28 cellular contexts compared by ENCODE assay signal in genomic region chr12:57813111-57813970, GRCh38. TPM values are rescaled to one million over a fixed set of nuclear protein-coding genes. Genes with fewer than 3 reads are reported as not detected.
A peak's percentile ranks its signal among the peaks of the same experiment; 100 is the strongest.
DNase-seq lines count a peak whose midpoint lies in the region; ATAC-seq and TF ChIP-seq lines count a peak whose summit lies in the region.
"Had no signal": no experiment of that assay in that cellular context is flagged by ENCODE, and none has a peak within 500 bp of the region (broad histone marks: within the 10 kb centered on the region; RNA-seq: fewer than 3 reads in every experiment).

No MANE protein-coding gene starts in this region.

- H3K27me3 Mint-ChIP-seq in naive thymus-derived CD4-positive, alpha-beta T cell = no peaks in the 10 kb centered on the region
- no peaks in the 10 kb centered on the region for H3K27me3 Mint-ChIP-seq in naive thymus-derived CD8-positive, alpha-beta T cell
- no peaks in the 10 kb centered on the region for H3K27me3 Mint-ChIP-seq in Caco-2 (ENCODE audit: insufficient read depth, unreplicated experiment)
- H3K27me3 Mint-ChIP-seq: activated CD4-positive, alpha-beta memory T cell treated with anti-CD3 and anti-CD28 coated beads for 36 hours; activated naive CD8-positive, alpha-beta T cell; activated T-helper 17 cell treated with anti-CD3 and anti-CD28 coated beads, Interleukin-2, amount 50 U/mL, for 72 hours; dendritic cell treated with granulocyte-macrophage colony-stimulating factor and Interleukin-4, amounts not matched to agents 40 ng/mL and 50 ng/mL, for 4 days; stimulated activated naive B cell treated with anti-CD40 and anti-IgM and Interleukin-4, amounts not matched to agents 10 μg/mL and 1 μg/mL and 100 μg/mL, for 72 hours had no signal

- peaks cover 0 to 24% (median 0%) of the 10 kb centered on the region in 5 donors for H3K36me3 Mint-ChIP-seq in naive thymus-derived CD4-positive, alpha-beta T cell
- H3K36me3 Mint-ChIP-seq in naive thymus-derived CD8-positive, alpha-beta T cell = peaks cover 0 to 18% (median 4%) of the 10 kb centered on the region in 3 donors
- peaks cover 2% of the 10 kb centered on the region for H3K36me3 Mint-ChIP-seq in Caco-2 (ENCODE audit: insufficient read depth, unreplicated experiment)
- H3K36me3 Mint-ChIP-seq: activated CD4-positive, alpha-beta memory T cell treated with anti-CD3 and anti-CD28 coated beads for 36 hours had no signal

- no TSS peak for BruUV-seq in Caco-2 (replicated peaks; lab: Mats Ljungman, UMichigan)

- H3K27ac Mint-ChIP-seq in naive thymus-derived CD4-positive, alpha-beta T cell = peak overlapping the region in 1 of 9 donors; percentile 8
- H3K27ac Mint-ChIP-seq in naive thymus-derived CD8-positive, alpha-beta T cell = peak overlapping the region in 3 of 10 donors; percentile 17 to 72 (median 41)
- H3K27ac Mint-ChIP-seq in Caco-2 (ENCODE audit: unreplicated experiment) = no peak overlapping the region
- H3K27ac Mint-ChIP-seq: activated CD4-positive, alpha-beta memory T cell treated with anti-CD3 and anti-CD28 coated beads for 36 hours; activated naive CD8-positive, alpha-beta T cell; endodermal cell; nephron progenitor cell; stimulated activated naive B cell treated with anti-CD40 and anti-IgM and Interleukin-4, amounts not matched to agents 10 μg/mL and 1 μg/mL and 100 μg/mL, for 72 hours had no signal

- CTCF ChIA-PET in RWPE1 (lab: Yijun Ruan, JAX) (interaction anchor here (0.6 to 3.2 kb wide), 2 partner anchors 10 to 126 kb away, joined by 3 to 12 read pairs; no protein-coding TSS in a partner anchor), Caco-2 (lab: Charles Lee) (no interaction called here)
- CTCF ChIA-PET in naive thymus-derived CD4-positive, alpha-beta T cell (lab: Charles Lee) = interaction anchor here (0.6 to 1.6 kb wide), 4 partner anchors 10 to 102 kb away, joined by 3 to 5 read pairs (median 4); no protein-coding TSS in a partner anchor

- H3K27me3 ChIP-seq in naive thymus-derived CD4-positive, alpha-beta T cell (ENCODE audit: control insufficient read depth in 2 of 2, insufficient read depth in 2 of 2, low read length in 2 of 2) = no peaks in the 10 kb centered on the region
- no peaks in the 10 kb centered on the region for H3K27me3 ChIP-seq in Caco-2 (replicated peaks; ENCODE audit: control insufficient read depth, insufficient read depth, low read length)
- H3K27me3 ChIP-seq: foreskin keratinocyte, heart right ventricle, suprapubic skin had no signal

- POLR2A ChIA-PET in RWPE1 (lab: Yijun Ruan, JAX; ENCODE audit: low non-redundant PET) = no interaction called here
- POLR2A ChIA-PET in naive thymus-derived CD4-positive, alpha-beta T cell (lab: Charles Lee) = no interaction called here
- POLR2A ChIA-PET in naive thymus-derived CD8-positive, alpha-beta T cell (lab: Charles Lee) = interaction anchor here (1.9 kb wide), 1 partner anchor 33 kb away, joined by 5 read pairs; the partner anchor contains the start of gene CTDSP2
- POLR2A ChIA-PET in Caco-2 (lab: Charles Lee) = no interaction called here

- H3K4me1 Mint-ChIP-seq in naive thymus-derived CD4-positive, alpha-beta T cell = peaks cover 0 to 10% (median 6%) of the 10 kb centered on the region in 7 donors
- peaks cover 2 to 7% (median 5%) of the 10 kb centered on the region in 4 donors for H3K4me1 Mint-ChIP-seq in naive thymus-derived CD8-positive, alpha-beta T cell
- no peaks in the 10 kb centered on the region for H3K4me1 Mint-ChIP-seq in Caco-2 (ENCODE audit: low read depth, unreplicated experiment)
- H3K4me1 Mint-ChIP-seq: stimulated activated naive B cell treated with anti-CD40 and anti-IgM and Interleukin-4, amounts not matched to agents 10 μg/mL and 1 μg/mL and 100 μg/mL, for 72 hours had no signal

- 0 out of 2 replicates have a peak overlapping the region, but pooled peaks have one; percentile 4 for H3K27ac ChIP-seq in RWPE1
- no peak overlapping the region for H3K27ac ChIP-seq in naive thymus-derived CD4-positive, alpha-beta T cell (ENCODE audit: low read depth, low read length)
- H3K27ac ChIP-seq: foreskin keratinocyte, heart right ventricle, lower lobe of right lung, SK-N-MC, suprapubic skin had no signal

- intact Hi-C loops in naive thymus-derived CD4-positive, alpha-beta T cell (cut with micrococcal nuclease) = no loop called here
- intact Hi-C loops in Caco-2 (cut with micrococcal nuclease; ENCODE audit: unreplicated experiment) = no loop called here

- peak; percentile 26 for ATAC-seq in naive thymus-derived CD4-positive, alpha-beta T cell
- no peak for ATAC-seq in naive thymus-derived CD8-positive, alpha-beta T cell
- ATAC-seq: activated T-helper 17 cell treated with anti-CD3 and anti-CD28 coated beads, Interleukin-2, amount 50 U/mL, for 72 hours; esophagus mucosa; foreskin keratinocyte; heart right ventricle; lower lobe of right lung; sciatic nerve; stimulated activated naive B cell treated with anti-CD40 and anti-IgM and Interleukin-4, amounts not matched to agents 10 μg/mL and 1 μg/mL and 100 μg/mL, for 72 hours had no signal

- H3K4me1 ChIP-seq in naive thymus-derived CD4-positive, alpha-beta T cell (ENCODE audit: control insufficient read depth in 2 of 2, insufficient read depth in 2 of 2, low read length in 2 of 2) = no peaks in the 10 kb centered on the region
- H3K4me1 ChIP-seq in Caco-2 = no peaks in the 10 kb centered on the region
- H3K4me1 ChIP-seq: foreskin keratinocyte had no signal

- H3K4me3 ChIP-seq in naive thymus-derived CD4-positive, alpha-beta T cell (ENCODE audit: low read length) = no peak overlapping the region
- no peak overlapping the region for H3K4me3 ChIP-seq in Caco-2 (ENCODE audit: low read depth, low read length)
- H3K4me3 ChIP-seq: heart right ventricle, lower lobe of right lung, SK-N-MC, suprapubic skin had no signal

- TF ChIP-seq CTCF in RWPE1 (conservative IDR thresholded peaks at IDR 0.05; ENCODE audit: low read depth) (no peak), Caco-2 (IDR thresholded peaks at IDR 0.05; ENCODE audit: insufficient read depth in 1 of 2, low read depth in 1 of 2, low read length in 1 of 2, severe bottlenecking in 1 of 2, unreplicated experiment in 1 of 2) (no peak)

- H3K9me3 Mint-ChIP-seq in naive thymus-derived CD4-positive, alpha-beta T cell = no peaks in the 10 kb centered on the region
- no peaks in the 10 kb centered on the region for H3K9me3 Mint-ChIP-seq in naive thymus-derived CD8-positive, alpha-beta T cell
- no peaks in the 10 kb centered on the region for H3K9me3 Mint-ChIP-seq in Caco-2 (ENCODE audit: unreplicated experiment)
- H3K9me3 Mint-ChIP-seq: activated CD4-positive, alpha-beta memory T cell treated with anti-CD3 and anti-CD28 coated beads for 36 hours; activated T-helper 17 cell treated with anti-CD3 and anti-CD28 coated beads, Interleukin-2, amount 50 U/mL, for 72 hours; dendritic cell treated with granulocyte-macrophage colony-stimulating factor and Interleukin-4, amounts not matched to agents 40 ng/mL and 50 ng/mL, for 4 days; endodermal cell; nephron progenitor cell; stimulated activated naive B cell treated with anti-CD40 and anti-IgM and Interleukin-4, amounts not matched to agents 10 μg/mL and 1 μg/mL and 100 μg/mL, for 72 hours had no signal

- no peak overlapping the region for H3K4me3 Mint-ChIP-seq in naive thymus-derived CD4-positive, alpha-beta T cell
- no peak overlapping the region for H3K4me3 Mint-ChIP-seq in naive thymus-derived CD8-positive, alpha-beta T cell
- H3K4me3 Mint-ChIP-seq in Caco-2 (ENCODE audit: unreplicated experiment) = no peak overlapping the region
- H3K4me3 Mint-ChIP-seq: activated CD4-positive, alpha-beta memory T cell treated with anti-CD3 and anti-CD28 coated beads for 36 hours; activated naive CD8-positive, alpha-beta T cell; activated T-helper 17 cell treated with anti-CD3 and anti-CD28 coated beads, Interleukin-2, amount 50 U/mL, for 72 hours; dendritic cell treated with granulocyte-macrophage colony-stimulating factor and Interleukin-4, amounts not matched to agents 40 ng/mL and 50 ng/mL, for 4 days; endodermal cell; nephron progenitor cell; stimulated activated naive B cell treated with anti-CD40 and anti-IgM and Interleukin-4, amounts not matched to agents 10 μg/mL and 1 μg/mL and 100 μg/mL, for 72 hours had no signal

- DNase-seq in Daoy (ENCODE audit: low read depth) = peak; percentile 25
- no peak for DNase-seq in RWPE1 (ENCODE audit: low spot score)
- DNase-seq in naive thymus-derived CD4-positive, alpha-beta T cell = no peak
- no peak for DNase-seq in naive thymus-derived CD8-positive, alpha-beta T cell
- no peak for DNase-seq in Caco-2
- DNase-seq in HuH-7.5 (ENCODE audit: low spot score) = no peak
- DNase-seq: activated CD4-positive, alpha-beta memory T cell treated with anti-CD3 and anti-CD28 coated beads for 36 hours; aorta; C1 segment of cervical spinal cord; COR-L47; foreskin keratinocyte; heart right ventricle; kidney glomerular epithelial cell; lower lobe of right lung; NCI-H2081 treated with DMSO at 0.1 percent for 48 hours; NCI-H446 treated with DMSO at 0.1 percent for 48 hours; NCI-H82; nephron progenitor cell; stimulated activated CD4-positive, alpha-beta T cell treated with anti-CD3 and anti-CD28 coated beads, Interleukin-4, amount 100 ng/mL, for 4 hours; stimulated activated naive B cell treated with anti-CD40 and anti-IgM and Interleukin-4, amounts not matched to agents 10 μg/mL and 1 μg/mL and 100 μg/mL, for 72 hours had no signal

- peaks cover 0 to 23% (median 0%) of the 10 kb centered on the region in 3 experiments for H3K36me3 ChIP-seq in naive thymus-derived CD4-positive, alpha-beta T cell (ENCODE audit: control insufficient read depth in 2 of 3, insufficient read depth in 3 of 3, low read length in 3 of 3)
- no peaks in the 10 kb centered on the region for H3K36me3 ChIP-seq in Caco-2 (ENCODE audit: control insufficient read depth, insufficient read depth, low read length)

- H3K9me3 ChIP-seq in naive thymus-derived CD4-positive, alpha-beta T cell (ENCODE audit: control insufficient read depth in 2 of 3, low read length in 3 of 3) = no peaks in the 10 kb centered on the region
- H3K9me3 ChIP-seq in Caco-2 = no peaks in the 10 kb centered on the region
- H3K9me3 ChIP-seq: heart right ventricle, lower lobe of right lung, suprapubic skin had no signal

RNA-seq across cellular contexts. Expression of gene AVIL, which starts 5.2 kb away (rescaled TPM):
- total RNA-seq in Daoy (2014; rRNA removed; shearing (Covaris generic)) = not detected in 2 replicates
- total RNA-seq in naive thymus-derived CD4-positive, alpha-beta T cell = 10 to 100 TPM in 2 of 5 experiments, 1 to 10 TPM in 3; 1.7 to 20.3 (median 8.2) TPM
- polyA plus RNA-seq in naive thymus-derived CD4-positive, alpha-beta T cell = under 1 TPM; 0.17 to 0.32 TPM
- 10 to 100 TPM; 13.4 to 16.8 TPM for total RNA-seq in naive thymus-derived CD8-positive, alpha-beta T cell
- under 1 TPM; 0.11 to 0.80 (median 0.13) TPM for polyA plus RNA-seq in naive thymus-derived CD8-positive, alpha-beta T cell
- total RNA-seq in Caco-2 (2022) = 0.84 and 2.3 TPM in 2 replicates

RNA-seq across cellular contexts. Expression of gene TSFM, which starts 30.8 kb away (rescaled TPM):
- 38.2 and 48.9 TPM in 2 replicates for total RNA-seq in Daoy (2014; rRNA removed; shearing (Covaris generic))
- 10 to 100 TPM; 17.8 to 34.9 (median 22.3) TPM for total RNA-seq in naive thymus-derived CD4-positive, alpha-beta T cell
- 10 to 100 TPM; 26.4 to 30.0 TPM for polyA plus RNA-seq in naive thymus-derived CD4-positive, alpha-beta T cell
- 10 to 100 TPM; 18.9 to 29.0 TPM for total RNA-seq in naive thymus-derived CD8-positive, alpha-beta T cell
- polyA plus RNA-seq in naive thymus-derived CD8-positive, alpha-beta T cell = 10 to 100 TPM; 25.5 to 31.0 (median 28.3) TPM
- 48.0 and 57.5 TPM in 2 replicates for total RNA-seq in Caco-2 (2022)

RNA-seq across cellular contexts. Expression of gene CTDSP2, which starts 33.2 kb away (rescaled TPM):
- total RNA-seq in Daoy (2014; rRNA removed; shearing (Covaris generic)) = 26.3 and 28.2 TPM in 2 replicates
- total RNA-seq in naive thymus-derived CD4-positive, alpha-beta T cell = 100 to 1,000 TPM; 124 to 295 (median 145) TPM
- 100 to 1,000 TPM in 1 of 2 donors, 10 to 100 TPM in 1; 86.9 to 110 TPM for polyA plus RNA-seq in naive thymus-derived CD4-positive, alpha-beta T cell
- total RNA-seq in naive thymus-derived CD8-positive, alpha-beta T cell = 100 to 1,000 TPM; 258 to 262 TPM
- polyA plus RNA-seq in naive thymus-derived CD8-positive, alpha-beta T cell = 10 to 100 TPM; 51.4 to 81.2 (median 71.5) TPM
- total RNA-seq in Caco-2 (2022) = 103 and 117 TPM in 2 replicates

RNA-seq across cellular contexts. Expression of gene EEF1AKMT3, which starts 40.9 kb away (rescaled TPM):
- total RNA-seq in Daoy (2014; rRNA removed; shearing (Covaris generic)) = 1.9 and 2.6 TPM in 2 replicates
- total RNA-seq in naive thymus-derived CD4-positive, alpha-beta T cell = 1 to 10 TPM; 1.4 to 5.0 (median 2.1) TPM
- polyA plus RNA-seq in naive thymus-derived CD4-positive, alpha-beta T cell = 1 to 10 TPM; 3.0 to 3.2 TPM
- 1 to 10 TPM; 2.9 to 4.0 TPM for total RNA-seq in naive thymus-derived CD8-positive, alpha-beta T cell
- 1 to 10 TPM; 1.4 to 4.2 (median 1.8) TPM for polyA plus RNA-seq in naive thymus-derived CD8-positive, alpha-beta T cell
- total RNA-seq in Caco-2 (2022) = 5.0 and 6.7 TPM in 2 replicates

RNA-seq across cellular contexts. Expression of gene METTL1, which starts 41.4 kb away (rescaled TPM):
- total RNA-seq in Daoy (2014; rRNA removed; shearing (Covaris generic)) = 21.0 and 37.5 TPM in 2 replicates
- 10 to 100 TPM; 11.8 to 30.9 (median 16.0) TPM for total RNA-seq in naive thymus-derived CD4-positive, alpha-beta T cell
- polyA plus RNA-seq in naive thymus-derived CD4-positive, alpha-beta T cell = 10 to 100 TPM; 13.1 to 20.5 TPM
- total RNA-seq in naive thymus-derived CD8-positive, alpha-beta T cell = 10 to 100 TPM; 14.6 to 17.6 TPM
- polyA plus RNA-seq in naive thymus-derived CD8-positive, alpha-beta T cell = 10 to 100 TPM; 12.9 to 21.7 (median 18.7) TPM
- total RNA-seq in Caco-2 (2022) = 34.1 and 37.8 TPM in 2 replicates
